In genomic region chr2:176814740-176815367, GRCh38 we compare ENCODE assay signal across 8 cellular contexts.
DNase-seq lines count a peak whose midpoint lies in the region; ATAC-seq lines count a peak whose summit lies in the region.

No MANE protein-coding gene starts in this region.

- H3K9me3 Mint-ChIP-seq in stimulated activated effector memory CD8-positive, alpha-beta T cell treated with anti-CD3 and anti-CD28 coated beads, Interleukin-12 subunit alpha, Interleukin-12 subunit beta, amount 100 ng/mL, for 72 hours: no peaks in the 10 kb centered on the region

- no peak overlapping the region for H3K4me3 Mint-ChIP-seq in stimulated activated effector memory CD8-positive, alpha-beta T cell treated with anti-CD3 and anti-CD28 coated beads, Interleukin-12 subunit alpha, Interleukin-12 subunit beta, amount 100 ng/mL, for 72 hours

- no peak overlapping the region for H3K27ac Mint-ChIP-seq in stimulated activated effector memory CD8-positive, alpha-beta T cell treated with anti-CD3 and anti-CD28 coated beads, Interleukin-12 subunit alpha, Interleukin-12 subunit beta, amount 100 ng/mL, for 72 hours

- ATAC-seq in GM19395 (IDR thresholded peaks at IDR 0.05; ENCODE audit: unreplicated experiment) (peak; percentile 72), HG03045 (IDR thresholded peaks at IDR 0.05; ENCODE audit: unreplicated experiment) (no peak)
- ATAC-seq in stimulated activated effector memory CD8-positive, alpha-beta T cell treated with anti-CD3 and anti-CD28 coated beads, Interleukin-12 subunit alpha, Interleukin-12 subunit beta, amount 100 ng/mL, for 72 hours: no peak

- H3K4me1 Mint-ChIP-seq in stimulated activated effector memory CD8-positive, alpha-beta T cell treated with anti-CD3 and anti-CD28 coated beads, Interleukin-12 subunit alpha, Interleukin-12 subunit beta, amount 100 ng/mL, for 72 hours: peaks cover 7% of the 10 kb centered on the region

- DNase-seq in DMS114 treated with DMSO at 0.1 percent for 48 hours (lab: John Stamatoyannopoulos, UW; ENCODE audit: unreplicated experiment): peak; percentile 7
- DNase-seq in NCI-H2029 treated with DMSO at 0.1 percent for 48 hours (lab: John Stamatoyannopoulos, UW): peak; percentile 17
- peak; percentile 20 for DNase-seq in amniotic epithelial cell (ENCODE audit: low read depth)
- peak; percentile 50 for DNase-seq in kidney tubule cell (ENCODE audit: low spot score)
- no peak for DNase-seq in activated gamma-delta T cell (lab: John Stamatoyannopoulos, UW)
- no peak for DNase-seq in stimulated activated effector memory CD8-positive, alpha-beta T cell treated with anti-CD3 and anti-CD28 coated beads, Interleukin-12 subunit alpha, Interleukin-12 subunit beta, amount 100 ng/mL, for 72 hours (ENCODE audit: low spot score in 2 of 2)

- H3K36me3 Mint-ChIP-seq in stimulated activated effector memory CD8-positive, alpha-beta T cell treated with anti-CD3 and anti-CD28 coated beads, Interleukin-12 subunit alpha, Interleukin-12 subunit beta, amount 100 ng/mL, for 72 hours: no peaks in the 10 kb centered on the region

Comparison
In these comparisons a context has a peak if more than half of its experiments do, and no peak if none do; other contexts are left out.
1. DNase-seq: peak in DMS114 treated with DMSO at 0.1 percent for 48 hours (single experiment), NCI-H2029 treated with DMSO at 0.1 percent for 48 hours (single experiment), amniotic epithelial cell (single experiment) and kidney tubule cell (single experiment); none in activated gamma-delta T cell (single experiment) and stimulated activated effector memory CD8-positive, alpha-beta T cell treated with anti-CD3 and anti-CD28 coated beads, Interleukin-12 subunit alpha, Interleukin-12 subunit beta, amount 100 ng/mL, for 72 hours (0 of 2).